ENCODE assay signal across 8 cellular contexts in the genomic region with DNA sequence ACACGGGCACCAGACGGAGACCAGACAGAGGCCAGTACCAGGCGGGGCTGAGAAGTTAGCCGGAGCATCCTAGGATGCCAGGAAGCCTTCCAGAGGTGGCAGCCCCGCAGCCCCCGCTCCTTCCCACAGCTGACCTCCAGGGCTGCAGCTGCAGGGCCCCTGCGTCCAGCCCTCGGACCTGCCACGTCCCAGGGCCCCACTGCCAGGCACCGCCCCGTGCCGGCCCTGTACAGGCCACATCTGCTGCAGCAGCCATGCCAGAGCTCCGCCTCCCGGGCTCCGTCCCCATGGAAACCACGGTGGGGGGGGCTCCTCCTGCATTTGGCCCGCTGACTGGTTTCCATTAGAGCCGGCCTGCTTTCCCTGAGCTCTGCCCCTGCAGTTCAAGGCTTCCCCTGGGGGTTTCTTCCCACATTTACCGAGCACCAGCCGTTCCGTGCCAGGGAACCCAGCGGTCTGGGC.
DNase-seq lines count a peak whose midpoint lies in the region; ATAC-seq and TF ChIP-seq lines count a peak whose summit lies in the region.
"Had no signal": no experiment of that assay in that cellular context is flagged by ENCODE, and none has a peak within 500 bp of the region (broad histone marks: within the 10 kb centered on the region; RNA-seq: fewer than 3 reads in every experiment).

No MANE protein-coding gene starts in this region.

- ATAC-seq in thoracic aorta (ENCODE audit: insufficient number of reproducible peaks, low FRiP score, low read depth) (peak; percentile 8), HG03045 (IDR thresholded peaks at IDR 0.05; ENCODE audit: unreplicated experiment) (no peak)
- ATAC-seq in CD8-positive, alpha-beta T cell: no peak

- no peaks in the 10 kb centered on the region for H3K9me3 ChIP-seq in MG63
- no peaks in the 10 kb centered on the region for H3K9me3 ChIP-seq in thoracic aorta
- no peaks in the 10 kb centered on the region for H3K9me3 ChIP-seq in CD8-positive, alpha-beta T cell (ENCODE audit: low read length)
- H3K9me3 ChIP-seq: neutrophil had no signal

- H3K9me3 Mint-ChIP-seq in CD8-positive, alpha-beta T cell: no peaks in the 10 kb centered on the region
- H3K9me3 Mint-ChIP-seq in activated T-helper 1 cell treated with anti-CD3 and anti-CD28 coated beads, Interleukin-12 subunit alpha, Interleukin-12 subunit beta, Interleukin-2, Interleukin-4 antibody, amounts not matched to agents 30 ng/mL and 10 ng/mL and 1 ng/mL, durations not matched to agents 14 hours and 24 hours and 36 hours: no peaks in the 10 kb centered on the region

- H3K27ac ChIP-seq in brain microvascular endothelial cell (peak overlapping the region; percentile 92), layer of hippocampus (ENCODE audit: low read depth, low read length) (peak overlapping the region; percentile 96), thoracic aorta (peak overlapping the region; percentile 96 to 98)
- no peak overlapping the region for H3K27ac ChIP-seq in CD8-positive, alpha-beta T cell (ENCODE audit: low read depth, low read length)
- H3K27ac ChIP-seq: neutrophil had no signal

- no peaks in the 10 kb centered on the region for H3K27me3 Mint-ChIP-seq in CD8-positive, alpha-beta T cell (ENCODE audit: low read depth)
- no peaks in the 10 kb centered on the region for H3K27me3 Mint-ChIP-seq in activated T-helper 1 cell treated with anti-CD3 and anti-CD28 coated beads, Interleukin-12 subunit alpha, Interleukin-12 subunit beta, Interleukin-2, Interleukin-4 antibody, amounts not matched to agents 30 ng/mL and 10 ng/mL and 1 ng/mL, durations not matched to agents 14 hours and 24 hours and 36 hours (ENCODE audit: insufficient read depth)

- CTCF ChIA-PET in CD8-positive, alpha-beta T cell (lab: Charles Lee): interaction anchor here (1.0 kb wide), 1 partner anchor 82 kb away, joined by 5 read pairs; no protein-coding TSS in a partner anchor

- no peak overlapping the region for H3K27ac Mint-ChIP-seq in CD8-positive, alpha-beta T cell
- no peak overlapping the region for H3K27ac Mint-ChIP-seq in activated T-helper 1 cell treated with anti-CD3 and anti-CD28 coated beads, Interleukin-12 subunit alpha, Interleukin-12 subunit beta, Interleukin-2, Interleukin-4 antibody, amounts not matched to agents 30 ng/mL and 10 ng/mL and 1 ng/mL, durations not matched to agents 14 hours and 24 hours and 36 hours

- peak overlapping the region; percentile 78 for H3K4me3 ChIP-seq in MG63
- no peak overlapping the region for H3K4me3 ChIP-seq in brain microvascular endothelial cell (ENCODE audit: low read depth, low read length)
- H3K4me3 ChIP-seq in thoracic aorta: peak overlapping the region; percentile 86
- no peak overlapping the region for H3K4me3 ChIP-seq in CD8-positive, alpha-beta T cell (ENCODE audit: low read depth, low read length)

- intact Hi-C loops in CD8-positive, alpha-beta T cell (cut with DNase I, micrococcal nuclease): no loop called here
- intact Hi-C loops in activated T-helper 1 cell treated with anti-CD3 and anti-CD28 coated beads, Interleukin-12 subunit alpha, Interleukin-12 subunit beta, Interleukin-2, Interleukin-4 antibody, amounts not matched to agents 30 ng/mL and 10 ng/mL and 1 ng/mL, durations not matched to agents 14 hours and 24 hours and 36 hours (cut with micrococcal nuclease): no loop called here

- peaks cover 71 to 100% of the 10 kb centered on the region in 2 donors for H3K4me1 ChIP-seq in thoracic aorta (ENCODE audit: control insufficient read depth in 1 of 2, low read depth in 2 of 2)
- H3K4me1 ChIP-seq in CD8-positive, alpha-beta T cell (ENCODE audit: insufficient read depth, low read length): no peaks in the 10 kb centered on the region

- no peak overlapping the region for H3K4me3 Mint-ChIP-seq in CD8-positive, alpha-beta T cell
- no peak overlapping the region for H3K4me3 Mint-ChIP-seq in activated T-helper 1 cell treated with anti-CD3 and anti-CD28 coated beads, Interleukin-12 subunit alpha, Interleukin-12 subunit beta, Interleukin-2, Interleukin-4 antibody, amounts not matched to agents 30 ng/mL and 10 ng/mL and 1 ng/mL, durations not matched to agents 14 hours and 24 hours and 36 hours

- H3K36me3 Mint-ChIP-seq in CD8-positive, alpha-beta T cell: peaks cover 4% of the 10 kb centered on the region
- no peaks in the 10 kb centered on the region for H3K36me3 Mint-ChIP-seq in activated T-helper 1 cell treated with anti-CD3 and anti-CD28 coated beads, Interleukin-12 subunit alpha, Interleukin-12 subunit beta, Interleukin-2, Interleukin-4 antibody, amounts not matched to agents 30 ng/mL and 10 ng/mL and 1 ng/mL, durations not matched to agents 14 hours and 24 hours and 36 hours (ENCODE audit: low read depth)

- peaks cover 6% of the 10 kb centered on the region for H3K4me1 Mint-ChIP-seq in CD8-positive, alpha-beta T cell (ENCODE audit: low read depth)
- H3K4me1 Mint-ChIP-seq in activated T-helper 1 cell treated with anti-CD3 and anti-CD28 coated beads, Interleukin-12 subunit alpha, Interleukin-12 subunit beta, Interleukin-2, Interleukin-4 antibody, amounts not matched to agents 30 ng/mL and 10 ng/mL and 1 ng/mL, durations not matched to agents 14 hours and 24 hours and 36 hours (ENCODE audit: low read depth): no peaks in the 10 kb centered on the region

- H3K36me3 ChIP-seq in MG63 (peaks cover 97% of the 10 kb centered on the region), brain microvascular endothelial cell (replicated peaks) (peaks cover 50% of the 10 kb centered on the region), thoracic aorta (peaks cover 9% of the 10 kb centered on the region)
- no peaks in the 10 kb centered on the region for H3K36me3 ChIP-seq in CD8-positive, alpha-beta T cell (ENCODE audit: insufficient read depth, low read length)

- POLR2A ChIA-PET in CD8-positive, alpha-beta T cell (lab: Charles Lee): interaction anchor here (0.5 kb wide), 1 partner anchor 56 kb away, joined by 4 read pairs; no protein-coding TSS in a partner anchor

- no peak for TF ChIP-seq CTCF in brain microvascular endothelial cell (IDR thresholded peaks at IDR 0.05; ENCODE audit: low read depth, low read length, missing control alignments)
- TF ChIP-seq CTCF in thoracic aorta (IDR thresholded peaks at IDR 0.05): no peak
- no peak for TF ChIP-seq CTCF in CD8-positive, alpha-beta T cell (IDR thresholded peaks at IDR 0.05)

- in situ Hi-C loops in brain microvascular endothelial cell (cut with HindIII; ENCODE audit: low pct_ligation_motif_present, low sequenced_read_pairs): no loop called here

- peak; percentile 94 for DNase-seq in MG63
- peak; percentile 90 for DNase-seq in brain microvascular endothelial cell
- DNase-seq in thoracic aorta (ENCODE audit: low spot score): peak; percentile 66
- no peak for DNase-seq in CD8-positive, alpha-beta T cell
- no peak for DNase-seq in activated T-helper 1 cell treated with anti-CD3 and anti-CD28 coated beads, Interleukin-12 subunit alpha, Interleukin-12 subunit beta, Interleukin-2, Interleukin-4 antibody, amounts not matched to agents 30 ng/mL and 10 ng/mL and 1 ng/mL, durations not matched to agents 14 hours and 24 hours and 36 hours (ENCODE audit: low spot score)

- H3K27me3 ChIP-seq in MG63 (no peaks in the 10 kb centered on the region), brain microvascular endothelial cell (replicated peaks) (no peaks in the 10 kb centered on the region), layer of hippocampus (ENCODE audit: control insufficient read depth, insufficient read depth, low read length) (no peaks in the 10 kb centered on the region), thoracic aorta (replicated peaks; ENCODE audit: insufficient read depth) (no peaks in the 10 kb centered on the region)
- no peaks in the 10 kb centered on the region for H3K27me3 ChIP-seq in CD8-positive, alpha-beta T cell (ENCODE audit: insufficient read depth, low read length)
- H3K27me3 ChIP-seq: neutrophil had no signal

Comparison
In these comparisons a context has a peak if more than half of its experiments do, and no peak if none do; other contexts are left out.
1. DNase-seq: peak in MG63 (single experiment), brain microvascular endothelial cell (single experiment) and thoracic aorta (single experiment); none in CD8-positive, alpha-beta T cell (0 of 7) and activated T-helper 1 cell treated with anti-CD3 and anti-CD28 coated beads, Interleukin-12 subunit alpha, Interleukin-12 subunit beta, Interleukin-2, Interleukin-4 antibody, amounts not matched to agents 30 ng/mL and 10 ng/mL and 1 ng/mL, durations not matched to agents 14 hours and 24 hours and 36 hours (single experiment).
2. H3K4me3 ChIP-seq: peak in MG63 (single experiment) and thoracic aorta (single experiment); none in brain microvascular endothelial cell (single experiment) and CD8-positive, alpha-beta T cell (single experiment).